ENCODE assay signal across 22 cellular contexts in the genomic region with DNA sequence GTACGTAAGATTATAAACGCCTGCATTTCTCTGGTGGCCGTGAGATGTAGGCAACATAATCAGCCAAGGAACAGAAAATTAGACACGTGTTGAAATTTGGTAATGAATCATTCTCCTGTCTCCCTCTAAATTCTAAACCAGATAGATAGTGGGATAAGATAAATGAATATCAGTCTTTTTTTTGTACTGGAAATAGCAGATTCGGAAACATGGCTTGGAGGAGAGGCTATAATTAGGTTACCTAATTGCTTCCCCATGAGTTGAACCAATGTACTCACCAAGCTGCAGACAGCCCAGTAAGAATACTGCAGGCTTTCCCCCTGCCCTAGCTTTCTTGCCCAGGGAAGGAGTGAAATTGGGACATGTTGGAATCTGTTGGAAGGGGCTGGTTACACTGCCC.
"Had no signal": no experiment of that assay in that cellular context is flagged by ENCODE, and none has a peak within 500 bp of the region (broad histone marks: within the 10 kb centered on the region; RNA-seq: fewer than 3 reads in every experiment).

No MANE protein-coding gene starts in this region.

- H3K27me3 ChIP-seq: esophagus squamous epithelium, gastroesophageal sphincter, ovary, right atrium auricular region, sigmoid colon, tibial artery, upper lobe of right lung, vagina had no signal

- DNase-seq: effector memory CD8-positive, alpha-beta T cell; esophagus squamous epithelium; foreskin fibroblast; glutamatergic neuron; immature natural killer cell; kidney; left colon; left ventricle myocardium superior; natural killer cell; nucleus accumbens; ovary; sigmoid colon; small intestine; stimulated activated CD4-positive, alpha-beta T cell treated with anti-CD3 and anti-CD28 coated beads, Interleukin-2, amount 100 ng/mL, for 48 hours; stimulated activated CD8-positive, alpha-beta memory T cell treated with anti-CD3 and anti-CD28 coated beads, Interleukin-4, amount 100 ng/mL, for 48 hours; tibial artery; upper lobe of right lung had no signal

- H3K27ac ChIP-seq: esophagus squamous epithelium, gastroesophageal sphincter, ovary, right atrium auricular region, sigmoid colon, tibial artery, upper lobe of right lung, vagina had no signal

- H3K9me3 ChIP-seq: esophagus squamous epithelium, gastroesophageal sphincter, ovary, right atrium auricular region, sigmoid colon, tibial artery, upper lobe of right lung, vagina had no signal

- ATAC-seq: effector memory CD8-positive, alpha-beta T cell; gastroesophageal sphincter; left colon; left ventricle myocardium superior; natural killer cell; stimulated activated effector memory CD8-positive, alpha-beta T cell treated with anti-CD3 and anti-CD28 coated beads, Interleukin-12 subunit alpha, Interleukin-12 subunit beta, amount 100 ng/mL, for 72 hours; upper lobe of right lung had no signal

- H3K4me3 ChIP-seq: esophagus squamous epithelium, gastroesophageal sphincter, lung, ovary, right atrium auricular region, sigmoid colon, tibial artery, upper lobe of right lung, vagina had no signal

- H3K4me1 ChIP-seq: esophagus squamous epithelium, gastroesophageal sphincter, right atrium auricular region, sigmoid colon, tibial artery, upper lobe of right lung, vagina had no signal

- H3K36me3 ChIP-seq: esophagus squamous epithelium, gastroesophageal sphincter, ovary, right atrium auricular region, sigmoid colon, tibial artery, upper lobe of right lung, vagina had no signal
